In the genomic region with DNA sequence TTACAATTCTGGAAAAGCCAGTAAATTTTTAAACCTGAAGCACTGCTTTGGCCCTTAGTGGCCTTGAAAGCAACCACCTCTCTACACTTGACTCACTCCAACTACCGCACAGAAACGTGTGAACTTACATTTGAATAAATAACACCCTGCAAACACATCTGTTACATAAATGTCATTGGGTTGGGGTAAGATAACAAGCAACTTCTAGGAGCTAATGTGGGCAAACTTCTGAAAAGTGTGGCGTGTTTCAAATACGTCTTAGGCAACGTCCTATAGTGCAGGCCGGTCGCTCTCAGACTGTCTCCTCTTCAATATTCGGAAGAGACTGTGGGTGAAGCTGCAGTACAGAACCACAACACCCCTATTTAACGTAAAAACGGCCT, we compare ENCODE assay signal across 8 cellular contexts. TPM values are rescaled to one million over a fixed set of nuclear protein-coding genes. Genes with fewer than 3 reads are reported as not detected.
DNase-seq lines count a peak whose midpoint lies in the region; ATAC-seq and TF ChIP-seq lines count a peak whose summit lies in the region.

No MANE protein-coding gene starts in this region.

- no peaks in the 10 kb centered on the region for H4K20me1 ChIP-seq in OCI-LY1 (ENCODE audit: insufficient read depth, low read length)

- H3K36me3 Mint-ChIP-seq in activated T-cell treated with anti-CD3 and anti-CD28 coated beads, Interleukin-2, amount 50 U/mL, for 4 hours (ENCODE audit: insufficient read depth) = peaks cover 14% of the 10 kb centered on the region
- H3K36me3 Mint-ChIP-seq in mesothelial cell of epicardium = peaks cover 5% of the 10 kb centered on the region

- H3K4me3 Mint-ChIP-seq in activated T-cell treated with anti-CD3 and anti-CD28 coated beads, Interleukin-2, amount 50 U/mL, for 4 hours = peak overlapping the region; percentile 94
- H3K4me3 Mint-ChIP-seq in mesothelial cell of epicardium = peak overlapping the region; percentile 92

- H3F3A ChIP-seq in OCI-LY1 (ENCODE audit: insufficient read depth, low read length) = no peaks in the 10 kb centered on the region

- peaks cover 34% of the 10 kb centered on the region for H3K4me1 Mint-ChIP-seq in activated T-cell treated with anti-CD3 and anti-CD28 coated beads, Interleukin-2, amount 50 U/mL, for 4 hours (ENCODE audit: low read depth)
- H3K4me1 Mint-ChIP-seq in mesothelial cell of epicardium = peaks cover 21% of the 10 kb centered on the region

- H3K9ac ChIP-seq in OCI-LY1 (ENCODE audit: low read length) (peak overlapping the region; percentile 84), duodenal mucosa (ENCODE audit: low read depth in 1 of 2, low read length in 2 of 2) (peak overlapping the region; percentile 71 to 85)

- peaks cover 37% of the 10 kb centered on the region for H3K79me2 ChIP-seq in OCI-LY1 (ENCODE audit: insufficient read depth, low read length)

- H3K9me3 Mint-ChIP-seq in activated T-cell treated with anti-CD3 and anti-CD28 coated beads, Interleukin-2, amount 50 U/mL, for 4 hours = no peaks in the 10 kb centered on the region
- peaks cover 20% of the 10 kb centered on the region for H3K9me3 Mint-ChIP-seq in mesothelial cell of epicardium

- peak overlapping the region; percentile 80 for H3K4me3 ChIP-seq in OCI-LY1 (ENCODE audit: low read depth, low read length, poor library complexity, severe bottlenecking)
- peak overlapping the region; percentile 94 to 98 for H3K4me3 ChIP-seq in duodenal mucosa (ENCODE audit: low read depth in 1 of 2, low read length in 2 of 2)
- H3K4me3 ChIP-seq in vagina = peak overlapping the region; percentile 82 to 84

- peak overlapping the region; percentile 40 for H3K27ac ChIP-seq in OCI-LY1 (ENCODE audit: low read depth, low read length, poor library complexity, severe bottlenecking)
- H3K27ac ChIP-seq in duodenal mucosa (ENCODE audit: low read depth, low read length) = no peak overlapping the region
- peak overlapping the region; percentile 67 for H3K27ac ChIP-seq in vagina

- 0 out of 2 replicates have a peak overlapping the region, but pooled peaks have one; percentile 2 for H2AFZ ChIP-seq in OCI-LY1 (ENCODE audit: low read length)

- H3K9me3 ChIP-seq in OCI-LY1 (ENCODE audit: low read length) = peaks cover 3% of the 10 kb centered on the region; the same call in 1 of the 2 replicates
- H3K9me3 ChIP-seq in duodenal mucosa (ENCODE audit: control insufficient read depth in 1 of 2, low read length in 2 of 2) = peaks cover 0 to 3% of the 10 kb centered on the region in 2 donors
- no peaks in the 10 kb centered on the region for H3K9me3 ChIP-seq in vagina

- peak overlapping the region; percentile 93 for H3K4me2 ChIP-seq in OCI-LY1 (ENCODE audit: low read length)

- intact Hi-C loops in vagina (cut with DNase I) = no loop called here

- H3K9me2 ChIP-seq in OCI-LY1 (ENCODE audit: low read depth, low read length) = no peaks in the 10 kb centered on the region

- TF ChIP-seq CTCF in OCI-LY1 (IDR thresholded peaks at IDR 0.05; ENCODE audit: low read length) (no peak), mesothelial cell of epicardium (IDR thresholded peaks at IDR 0.05; ENCODE audit: unreplicated experiment) (no peak), vagina (IDR thresholded peaks at IDR 0.05) (no peak)

- DNase-seq in activated T-cell treated with anti-CD3 and anti-CD28 coated beads, Interleukin-2, amount 50 U/mL, for 4 hours = no peak
- no peak for DNase-seq in activated T-cell treated with anti-CD3 and anti-CD28 coated beads, Interleukin-2, amount 50 U/mL, for 1 hour
- no peak for DNase-seq in mesothelial cell of epicardium (ENCODE audit: low spot score in 2 of 2, unreplicated experiment in 2 of 2)
- no peak for DNase-seq in vagina (ENCODE audit: extremely low spot score in 2 of 2)
- DNase-seq in NCI-H1930 (lab: John Stamatoyannopoulos, UW) = no peak

- peak overlapping the region; percentile 93 for H3K27ac Mint-ChIP-seq in mesothelial cell of epicardium

- ATAC-seq in activated T-cell treated with anti-CD3 and anti-CD28 coated beads, Interleukin-2, amount 50 U/mL, for 4 hours = peak; percentile 57
- peak; percentile 28 for ATAC-seq in HG02610 (IDR thresholded peaks at IDR 0.05; ENCODE audit: unreplicated experiment)

- no peak for TF ChIP-seq POLR2A in vagina (IDR thresholded peaks at IDR 0.05)

- H3K27me3 Mint-ChIP-seq in activated T-cell treated with anti-CD3 and anti-CD28 coated beads, Interleukin-2, amount 50 U/mL, for 4 hours (ENCODE audit: low read depth) = peaks cover 26% of the 10 kb centered on the region
- H3K27me3 Mint-ChIP-seq in mesothelial cell of epicardium (ENCODE audit: low read depth) = peaks cover 7% of the 10 kb centered on the region

- H3K4me1 ChIP-seq in OCI-LY1 (ENCODE audit: insufficient read depth, low read length, severe bottlenecking) (peaks cover 27% of the 10 kb centered on the region), duodenal mucosa (ENCODE audit: control insufficient read depth in 1 of 2, insufficient read depth in 2 of 2, low read length in 2 of 2) (peaks cover 12 to 22% of the 10 kb centered on the region in 2 donors), vagina (peaks cover 25% of the 10 kb centered on the region)

- H3K27me3 ChIP-seq in OCI-LY1 (ENCODE audit: insufficient read depth, low read length) (no peaks in the 10 kb centered on the region), duodenal mucosa (ENCODE audit: control insufficient read depth in 1 of 2, insufficient read depth in 2 of 2, low read length in 2 of 2) (no peaks in the 10 kb centered on the region), vagina (no peaks in the 10 kb centered on the region)

- peaks cover 18% of the 10 kb centered on the region for H3K36me3 ChIP-seq in OCI-LY1 (ENCODE audit: insufficient read depth, low read length)
- H3K36me3 ChIP-seq in duodenal mucosa (ENCODE audit: control insufficient read depth in 1 of 2, insufficient read depth in 2 of 2, low read length in 2 of 2) = peaks cover 9 to 14% of the 10 kb centered on the region in 2 donors
- H3K36me3 ChIP-seq in vagina = peaks cover 0 to 15% of the 10 kb centered on the region in 2 donors

RNA-seq across cellular contexts. Expression of a gene that starts 0.5 kb away (rescaled TPM):
- 10 to 100 TPM; 36.1 to 39.7 (median 38.6) TPM for total RNA-seq in activated T-cell treated with anti-CD3 and anti-CD28 coated beads, Interleukin-2, amount 50 U/mL, for 4 hours
- total RNA-seq in mesothelial cell of epicardium = 21.3 to 24.8 TPM (median 24.5 TPM) in 3 replicates
- 19.9 TPM for total RNA-seq in vagina
